ENCODE assay signal across 13 cellular contexts in genomic region chr21:32310976-32311375, GRCh38. TPM values are rescaled to one million over a fixed set of nuclear protein-coding genes. Genes with fewer than 3 reads are reported as not detected.
DNase-seq lines count a peak whose midpoint lies in the region; ATAC-seq and TF ChIP-seq lines count a peak whose summit lies in the region.
"Not testable (repeated sequence)": the region's sequence is repeated elsewhere in the genome, so short reads cannot be mapped to it uniquely, and the experiment has no call there.
"Had no signal": no experiment of that assay in that cellular context is flagged by ENCODE, and none has a peak within 500 bp of the region (broad histone marks: within the 10 kb centered on the region; RNA-seq: fewer than 3 reads in every experiment).

No MANE protein-coding gene starts in this region.

- not testable (repeated sequence) for H3K4me1 Mint-ChIP-seq in GM23338; activated naive CD8-positive, alpha-beta T cell treated with anti-CD3 and anti-CD28 coated beads for 36 hours; nephron progenitor cell
- peaks cover 13% of the 10 kb centered on the region for H3K4me1 Mint-ChIP-seq in activated CD8-positive, alpha-beta T cell treated with anti-CD3 and anti-CD28 coated beads for 36 hours (ENCODE audit: low read depth)
- peaks cover 18% of the 10 kb centered on the region for H3K4me1 Mint-ChIP-seq in activated T-cell treated with anti-CD3 and anti-CD28 coated beads, Interleukin-2, amount 50 U/mL, for 24 hours (ENCODE audit: low read depth)
- H3K4me1 Mint-ChIP-seq in stimulated activated naive B cell treated with anti-CD40 and anti-IgM and Interleukin-4, amounts not matched to agents 10 μg/mL and 1 μg/mL and 100 μg/mL, for 72 hours: peaks cover 14 to 19% of the 10 kb centered on the region in 2 donors

- not testable (repeated sequence) for H3K4me3 Mint-ChIP-seq in GM23338; activated CD8-positive, alpha-beta T cell treated with anti-CD3 and anti-CD28 coated beads for 36 hours; activated T-cell treated with anti-CD3 and anti-CD28 coated beads, Interleukin-2, amount 50 U/mL, for 24 hours; activated naive CD8-positive, alpha-beta T cell treated with anti-CD3 and anti-CD28 coated beads for 36 hours; nephron progenitor cell; stimulated activated naive B cell treated with anti-CD40 and anti-IgM and Interleukin-4, amounts not matched to agents 10 μg/mL and 1 μg/mL and 100 μg/mL, for 72 hours

- TF ChIP-seq CTCF in GM23338 (conservative IDR thresholded peaks at IDR 0.05; ENCODE audit: low read depth in 2 of 2); activated CD8-positive, alpha-beta T cell treated with anti-CD3 and anti-CD28 coated beads for 36 hours (IDR thresholded peaks at IDR 0.05); nephron progenitor cell (IDR thresholded peaks at IDR 0.05): not testable (repeated sequence)

- H3K9me2 ChIP-seq in GM23338 (ENCODE audit: insufficient read depth): not testable (repeated sequence)

- H3K27me3 Mint-ChIP-seq in GM23338 (ENCODE audit: insufficient read depth, low read depth, poor library complexity); activated CD8-positive, alpha-beta T cell treated with anti-CD3 and anti-CD28 coated beads for 36 hours; activated T-cell treated with anti-CD3 and anti-CD28 coated beads, Interleukin-2, amount 50 U/mL, for 24 hours; activated naive CD8-positive, alpha-beta T cell treated with anti-CD3 and anti-CD28 coated beads for 36 hours; nephron progenitor cell (ENCODE audit: low read depth, poor library complexity); stimulated activated naive B cell treated with anti-CD40 and anti-IgM and Interleukin-4, amounts not matched to agents 10 μg/mL and 1 μg/mL and 100 μg/mL, for 72 hours: not testable (repeated sequence)

- CTCF ChIA-PET in activated CD8-positive, alpha-beta T cell treated with anti-CD3 and anti-CD28 coated beads for 36 hours (lab: Charles Lee): not testable (repeated sequence)

- H3K4me3 ChIP-seq in GM23338: not testable (repeated sequence)

- not testable (repeated sequence) for DNase-seq in GM23338 (ENCODE audit: low spot score); activated T-cell treated with anti-CD3 and anti-CD28 coated beads, Interleukin-2, amount 50 U/mL, for 24 hours; activated naive CD8-positive, alpha-beta T cell treated with anti-CD3 and anti-CD28 coated beads for 36 hours; nephron progenitor cell; stimulated activated naive B cell treated with anti-CD40 and anti-IgM and Interleukin-4, amounts not matched to agents 10 μg/mL and 1 μg/mL and 100 μg/mL, for 72 hours
- peak; percentile 10 to 20 for DNase-seq in activated CD4-positive, alpha-beta T cell treated with anti-CD3 and anti-CD28 coated beads for 4 hours
- peak; percentile 42 for DNase-seq in activated CD8-positive, alpha-beta T cell treated with anti-CD3 and anti-CD28 coated beads for 36 hours

- not testable (repeated sequence) for H2AFZ ChIP-seq in GM23338

- ATAC-seq in GM23338: not testable (repeated sequence)
- ATAC-seq in activated CD8-positive, alpha-beta T cell treated with anti-CD3 and anti-CD28 coated beads for 36 hours: peak; percentile 67
- ATAC-seq in stimulated activated naive B cell treated with anti-CD40 and anti-IgM and Interleukin-4, amounts not matched to agents 10 μg/mL and 1 μg/mL and 100 μg/mL, for 72 hours (replicated peaks): peak; percentile 34 to 57

- H3K36me3 Mint-ChIP-seq in GM23338 (ENCODE audit: low read depth) (peaks cover 31% of the 10 kb centered on the region), nephron progenitor cell (ENCODE audit: low read depth) (peaks cover 24% of the 10 kb centered on the region)
- H3K36me3 Mint-ChIP-seq in activated CD8-positive, alpha-beta T cell treated with anti-CD3 and anti-CD28 coated beads for 36 hours (ENCODE audit: low read depth): peaks cover 38% of the 10 kb centered on the region
- H3K36me3 Mint-ChIP-seq in activated T-cell treated with anti-CD3 and anti-CD28 coated beads, Interleukin-2, amount 50 U/mL, for 24 hours (ENCODE audit: low read depth): peaks cover 89% of the 10 kb centered on the region
- peaks cover 34% of the 10 kb centered on the region for H3K36me3 Mint-ChIP-seq in activated naive CD8-positive, alpha-beta T cell treated with anti-CD3 and anti-CD28 coated beads for 36 hours
- peaks cover 59 to 68% of the 10 kb centered on the region in 2 donors for H3K36me3 Mint-ChIP-seq in stimulated activated naive B cell treated with anti-CD40 and anti-IgM and Interleukin-4, amounts not matched to agents 10 μg/mL and 1 μg/mL and 100 μg/mL, for 72 hours

- peaks cover 22% of the 10 kb centered on the region for H3K36me3 ChIP-seq in GM23338 (ENCODE audit: insufficient read depth)

- not testable (repeated sequence) for H3K27ac ChIP-seq in GM23338 (ENCODE audit: low read depth)

- H4K20me1 ChIP-seq in GM23338 (replicated peaks; ENCODE audit: insufficient read depth): not testable (repeated sequence)

- not testable (repeated sequence) for H3K27me3 ChIP-seq in GM23338 (ENCODE audit: insufficient read depth)

- not testable (repeated sequence) for H3K9me3 Mint-ChIP-seq in GM23338; activated CD8-positive, alpha-beta T cell treated with anti-CD3 and anti-CD28 coated beads for 36 hours; activated T-cell treated with anti-CD3 and anti-CD28 coated beads, Interleukin-2, amount 50 U/mL, for 24 hours; activated naive CD8-positive, alpha-beta T cell treated with anti-CD3 and anti-CD28 coated beads for 36 hours; nephron progenitor cell; stimulated activated naive B cell treated with anti-CD40 and anti-IgM and Interleukin-4, amounts not matched to agents 10 μg/mL and 1 μg/mL and 100 μg/mL, for 72 hours

- POLR2A ChIA-PET in activated CD8-positive, alpha-beta T cell treated with anti-CD3 and anti-CD28 coated beads for 36 hours (lab: Charles Lee): not testable (repeated sequence)

- H3K4me2 ChIP-seq in GM23338: not testable (repeated sequence)

- intact Hi-C loops in activated CD8-positive, alpha-beta T cell treated with anti-CD3 and anti-CD28 coated beads for 36 hours (cut with micrococcal nuclease): not testable (repeated sequence)

- not testable (repeated sequence) for H3F3A ChIP-seq in GM23338 (replicated peaks; ENCODE audit: low read depth)

- H3K27ac Mint-ChIP-seq in GM23338 (0 out of 2 replicates have a peak overlapping the region, but pooled peaks have one; percentile 67), nephron progenitor cell (peak overlapping the region; percentile 71)
- peak overlapping the region; percentile 32 for H3K27ac Mint-ChIP-seq in activated CD8-positive, alpha-beta T cell treated with anti-CD3 and anti-CD28 coated beads for 36 hours
- H3K27ac Mint-ChIP-seq in activated T-cell treated with anti-CD3 and anti-CD28 coated beads, Interleukin-2, amount 50 U/mL, for 24 hours: peak overlapping the region; percentile 51
- H3K27ac Mint-ChIP-seq in activated naive CD8-positive, alpha-beta T cell treated with anti-CD3 and anti-CD28 coated beads for 36 hours: peak overlapping the region; percentile 29
- peak overlapping the region; percentile 37 for H3K27ac Mint-ChIP-seq in stimulated activated naive B cell treated with anti-CD40 and anti-IgM and Interleukin-4, amounts not matched to agents 10 μg/mL and 1 μg/mL and 100 μg/mL, for 72 hours

- H3K4me1 ChIP-seq in GM23338 (ENCODE audit: insufficient read depth): not testable (repeated sequence)

- not testable (repeated sequence) for H3K79me2 ChIP-seq in GM23338 (replicated peaks; ENCODE audit: insufficient read depth)

RNA-seq across cellular contexts. Expression of gene MRAP, which starts 12.3 kb away (rescaled TPM):
- not detected in 2 replicates for total RNA-seq in GM23338 (2014; rRNA removed; shearing (Covaris generic))
- polyA plus RNA-seq in GM23338 (2016; fragmentation: Nextera tagmentation; extraction: Ambion mirVana): 0.78 and 2.2 TPM in 2 replicates
- total RNA-seq in activated CD8-positive, alpha-beta T cell treated with anti-CD3 and anti-CD28 coated beads for 36 hours: not detected
- not detected for total RNA-seq in activated naive CD8-positive, alpha-beta T cell treated with anti-CD3 and anti-CD28 coated beads for 36 hours
- total RNA-seq: Caco-2; CD4-positive, alpha-beta T cell; H4; HT-29 had no signal
- polyA plus RNA-seq: A549, BJ had no signal

RNA-seq across cellular contexts. Expression of gene MIS18A, which starts 32.1 kb away (rescaled TPM):
- 46.1 and 49.3 TPM in 2 replicates for total RNA-seq in GM23338 (2014; rRNA removed; shearing (Covaris generic))
- 126 and 133 TPM in 2 replicates for polyA plus RNA-seq in GM23338 (2016; fragmentation: Nextera tagmentation; extraction: Ambion mirVana)
- 10 to 100 TPM; 34.6 to 35.1 TPM for total RNA-seq in activated CD8-positive, alpha-beta T cell treated with anti-CD3 and anti-CD28 coated beads for 36 hours
- total RNA-seq in activated naive CD8-positive, alpha-beta T cell treated with anti-CD3 and anti-CD28 coated beads for 36 hours: 10 to 100 TPM; 36.3 to 38.5 TPM
